ENCODE assay signal across 20 cellular contexts in genomic region chr7:167087-167855, GRCh38. TPM values are rescaled to one million over a fixed set of nuclear protein-coding genes. Genes with fewer than 3 reads are reported as not detected.
A peak's percentile ranks its signal among the peaks of the same experiment; 100 is the strongest.
DNase-seq lines count a peak whose midpoint lies in the region; ATAC-seq, FAIRE-seq and TF ChIP-seq lines count a peak whose summit lies in the region.
"Had no signal": no experiment of that assay in that cellular context is flagged by ENCODE, and none has a peak within 500 bp of the region (broad histone marks: within the 10 kb centered on the region; RNA-seq: fewer than 3 reads in every experiment).

No MANE protein-coding gene starts in this region.

- no peaks in the 10 kb centered on the region for H3K23me2 ChIP-seq in H1 (ENCODE audit: low read depth, low read length)

- H2BK12ac ChIP-seq in H1 (ENCODE audit: low read depth, low read length), result no peak overlapping the region; the same call in 1 of the 2 replicates

- WGBS in H1 (ENCODE audit: extremely low coverage in 1 of 2, insufficient coverage in 1 of 2, insufficient read length in 1 of 2, insufficient replicate concordance in 2 of 2, low coverage in 1 of 2, low lambda C conversion rate in 2 of 2, missing lambda C conversion rate in 1 of 2), 2 experiments, result 84% methylated on average over 25 of the region's 25 CpGs; no CpG with 5 or more reads in 1 of the 2 experiments

- H3K79me1 ChIP-seq in H1 (ENCODE audit: low read depth, low read length), result no peaks in the 10 kb centered on the region

- no peaks in the 10 kb centered on the region for H3K9me2 ChIP-seq in MM.1S (replicated peaks; ENCODE audit: insufficient read depth, low read length)

- peak overlapping the region in 10 of 11 experiments; percentile 25 to 71 (median 58); a peak in 18 of 22 replicates for H3K27ac ChIP-seq in BLaER1 treated with 17β-estradiol and CSF1 and Interleukin-3, amounts not matched to agents 10 nM and 100 nM
- no peak overlapping the region for H3K27ac ChIP-seq in H1 (ENCODE audit: low read depth, low read length)
- no peak overlapping the region for H3K27ac ChIP-seq in MM.1S (ENCODE audit: low read length)
- H3K27ac ChIP-seq: neural progenitor cell had no signal

- H3K9ac ChIP-seq in BLaER1 treated with 17β-estradiol and CSF1 and Interleukin-3, amounts not matched to agents 10 nM and 100 nM, result peak overlapping the region; percentile 8 to 67 (median 46); a peak in 18 of 22 replicates
- no peak overlapping the region for H3K9ac ChIP-seq in H1 (replicated peaks in 1 of 4; ENCODE audit: extremely low read depth in 1 of 4, low read depth in 3 of 4, low read length in 3 of 4)
- H3K9ac ChIP-seq in MM.1S (ENCODE audit: low read length), result no peak overlapping the region
- H3K9ac ChIP-seq: neural progenitor cell had no signal

- H3K18ac ChIP-seq in H1 (ENCODE audit: extremely low read depth, low read length), result no peak overlapping the region

- H2BK5ac ChIP-seq in H1 (ENCODE audit: low read depth, low read length), result no peak overlapping the region

- H3K4me2 ChIP-seq in BLaER1 treated with 17β-estradiol and CSF1 and Interleukin-3, amounts not matched to agents 10 nM and 100 nM, result peak overlapping the region; percentile 78 to 94 (median 89)
- no peak overlapping the region for H3K4me2 ChIP-seq in H1 (ENCODE audit: insufficient read depth in 1 of 2, low read depth in 2 of 2, low read length in 2 of 2)
- no peak overlapping the region for H3K4me2 ChIP-seq in MM.1S (ENCODE audit: low read depth, low read length)
- H3K4me2 ChIP-seq: neural progenitor cell had no signal

- H4K20me1 ChIP-seq in BLaER1 treated with 17β-estradiol and CSF1 and Interleukin-3, amounts not matched to agents 10 nM and 100 nM, result no peaks in the 10 kb centered on the region
- H4K20me1 ChIP-seq in H1 (replicated peaks in 1 of 2; ENCODE audit: control insufficient read depth in 1 of 2, insufficient read depth in 2 of 2, low read length in 2 of 2) (no peaks in the 10 kb centered on the region), MM.1S (ENCODE audit: insufficient read depth, low read length) (no peaks in the 10 kb centered on the region)

- H3K4me1 Mint-ChIP-seq in nephron, result peaks cover 50% of the 10 kb centered on the region
- H3K4me1 Mint-ChIP-seq: activated CD4-positive, alpha-beta memory T cell treated with anti-CD3 and anti-CD28 coated beads, Interleukin-2, amount 10 ng/mL, durations not matched to agents 7 days and 5 days had no signal

- no peak overlapping the region for H3K4ac ChIP-seq in H1 (replicated peaks; ENCODE audit: insufficient read length, low read depth, low read length)

- H3F3A ChIP-seq in MM.1S (ENCODE audit: insufficient read depth, low read length), result no peaks in the 10 kb centered on the region

- CTCF ChIA-PET in H1 (lab: Charles Lee; ENCODE audit: partially characterized antibody), result interaction anchor here (0.8 to 2.1 kb wide), 6 partner anchors 10 to 102 kb away, joined by 3 to 8 read pairs (median 4); no protein-coding TSS in a partner anchor

- POLR2A ChIA-PET in H1 (lab: Charles Lee; ENCODE audit: partially characterized antibody), result interaction anchor here (1.2 to 1.6 kb wide), 3 partner anchors 9 to 28 kb away, joined by 3 to 6 read pairs (median 3); no protein-coding TSS in a partner anchor

- H2BK120ac ChIP-seq in H1 (replicated peaks; ENCODE audit: low read depth, low read length), result no peak overlapping the region

- H3K36me3 ChIP-seq in BLaER1 treated with 17β-estradiol and CSF1 and Interleukin-3, amounts not matched to agents 10 nM and 100 nM, result no peaks in the 10 kb centered on the region
- H3K36me3 ChIP-seq in H1 (ENCODE audit: control insufficient read depth in 2 of 4, insufficient read depth in 4 of 4, low read length in 3 of 4) (no peaks in the 10 kb centered on the region), MM.1S (replicated peaks; ENCODE audit: insufficient read depth, low read length) (no peaks in the 10 kb centered on the region)
- H3K36me3 ChIP-seq: neural progenitor cell, Peyer's patch had no signal

- TF ChIP-seq POLR2A in NB4 (IDR thresholded peaks at IDR 0.05; ENCODE audit: extremely low read depth, insufficient read length) (no peak), H1 (IDR thresholded peaks at IDR 0.05; ENCODE audit: control extremely low read depth in 1 of 2, low read depth in 2 of 2, low read length in 2 of 2) (no peak)

- H3K27me3 Mint-ChIP-seq in nephron (ENCODE audit: low read depth), result peaks cover 28% of the 10 kb centered on the region

- H2AFZ ChIP-seq in H1 (ENCODE audit: low read length), result no peak overlapping the region
- H2AFZ ChIP-seq in MM.1S (ENCODE audit: low read length), result no peak overlapping the region
- H2AFZ ChIP-seq: neural progenitor cell had no signal

- no peak for TF ChIP-seq EP300 in H1 (IDR thresholded peaks at IDR 0.05; ENCODE audit: borderline replicate concordance in 1 of 2, low read depth in 2 of 2, low read length in 2 of 2)

- TF ChIP-seq RAD21 in H1 (IDR thresholded peaks at IDR 0.05 in 1 of 2, conservative IDR thresholded peaks at IDR 0.05 in 1 of 2; ENCODE audit: low read depth in 2 of 2, low read length in 2 of 2), result no peak

- DNase-seq in NB4 (ENCODE audit: low read depth) (peak; percentile 82), H1 (ENCODE audit: low read depth in 1 of 2, low spot score in 2 of 2) (no peak), MM.1S (no peak), cortex of kidney (lab: John Stamatoyannopoulos, UW) (no peak)
- no peak for DNase-seq in stimulated activated CD4-positive, alpha-beta T cell treated with anti-CD3 and anti-CD28 coated beads, Interleukin-2, amount 100 ng/mL, for 24 hours
- DNase-seq: activated CD4-positive, alpha-beta memory T cell treated with anti-CD3 and anti-CD28 coated beads, Interleukin-2, amount 10 ng/mL, durations not matched to agents 7 days and 5 days; activated T-cell treated with anti-CD3 and anti-CD28 coated beads, Interleukin-2, amount 50 U/mL, for 72 hours; COR-L47; EL; mesendoderm; NCI-H2081; NCI-H526 treated with DMSO at 0.1 percent for 48 hours; Peyer's patch; stimulated activated CD4-positive, alpha-beta T cell treated with anti-CD3 and anti-CD28 coated beads, Interleukin-1b, Interleukin-23, amount 100 ng/mL, for 48 hours had no signal

- FAIRE-seq in H1 (lab: Jason Lieb, UNC), result no peak

- H2BK20ac ChIP-seq in H1 (ENCODE audit: low read length), result no peak overlapping the region

- no peaks in the 10 kb centered on the region for H3K36me3 Mint-ChIP-seq in nephron (ENCODE audit: low read depth)
- H3K36me3 Mint-ChIP-seq: activated naive CD8-positive, alpha-beta T cell; brain; neural progenitor cell had no signal

- H3K14ac ChIP-seq in H1 (ENCODE audit: insufficient read length), result no peak overlapping the region

- no peak overlapping the region for H3K23ac ChIP-seq in H1 (ENCODE audit: insufficient read length)

- H3K4me3 Mint-ChIP-seq in nephron, result peak overlapping the region in 1 of 3 experiments; percentile 5
- H3K4me3 Mint-ChIP-seq: activated CD4-positive, alpha-beta memory T cell treated with anti-CD3 and anti-CD28 coated beads, Interleukin-2, amount 10 ng/mL, durations not matched to agents 7 days and 5 days; activated naive CD8-positive, alpha-beta T cell; activated T-cell treated with anti-CD3 and anti-CD28 coated beads, Interleukin-2, amount 50 U/mL, for 72 hours; brain had no signal

- H3K79me2 ChIP-seq in H1 (ENCODE audit: control insufficient read depth in 1 of 2, insufficient read depth in 2 of 2, low read length in 2 of 2) (no peaks in the 10 kb centered on the region), MM.1S (ENCODE audit: low read length) (no peaks in the 10 kb centered on the region)

- no peak overlapping the region for H4K5ac ChIP-seq in H1 (ENCODE audit: insufficient read length, low read depth, low read length)

- H4K91ac ChIP-seq in H1 (replicated peaks; ENCODE audit: insufficient read length, low read length), result no peak overlapping the region

- peaks cover 11 to 17% (median 14%) of the 10 kb centered on the region in 11 experiments; a peak in 20 of 22 replicates for H3K27me3 ChIP-seq in BLaER1 treated with 17β-estradiol and CSF1 and Interleukin-3, amounts not matched to agents 10 nM and 100 nM
- H3K27me3 ChIP-seq in H1 (replicated peaks in 1 of 4; ENCODE audit: control insufficient read depth in 3 of 4, extremely low read depth in 1 of 4, insufficient read depth in 3 of 4, low read length in 3 of 4) (peaks cover 0 to 3% (median 0%) of the 10 kb centered on the region in 4 experiments; a peak in 2 of 7 replicates), MM.1S (replicated peaks; ENCODE audit: insufficient read depth, low read length) (no peaks in the 10 kb centered on the region; the same call in 1 of the 2 replicates)
- H3K27me3 ChIP-seq: neural progenitor cell, Peyer's patch had no signal

- 0 out of 2 replicates have a peak overlapping the region, but pooled peaks have one; percentile 61 for H2BK15ac ChIP-seq in H1 (ENCODE audit: low read length)

- H3K27ac Mint-ChIP-seq in nephron, result peak overlapping the region; percentile 54 to 92 (median 68)
- H3K27ac Mint-ChIP-seq: activated CD4-positive, alpha-beta memory T cell treated with anti-CD3 and anti-CD28 coated beads, Interleukin-2, amount 10 ng/mL, durations not matched to agents 7 days and 5 days; activated naive CD8-positive, alpha-beta T cell; activated T-cell treated with anti-CD3 and anti-CD28 coated beads, Interleukin-2, amount 50 U/mL, for 72 hours had no signal

- ATAC-seq in HG03460 (IDR thresholded peaks at IDR 0.05; ENCODE audit: unreplicated experiment), result no peak
- ATAC-seq: activated T-cell treated with anti-CD3 and anti-CD28 coated beads, Interleukin-2, amount 50 U/mL, for 72 hours had no signal

- H4K8ac ChIP-seq in H1 (ENCODE audit: extremely low read depth, insufficient read depth, low read length), result no peak overlapping the region

- H3K56ac ChIP-seq in H1 (replicated peaks; ENCODE audit: insufficient read length, low read depth, low read length), result no peak overlapping the region

- peaks cover 60 to 64% (median 62%) of the 10 kb centered on the region in 10 experiments for H3K4me1 ChIP-seq in BLaER1 treated with 17β-estradiol and CSF1 and Interleukin-3, amounts not matched to agents 10 nM and 100 nM
- H3K4me1 ChIP-seq in H1 (replicated peaks in 1 of 4; ENCODE audit: control insufficient read depth in 3 of 4, insufficient read depth in 4 of 4, low read length in 3 of 4) (peaks cover 0 to 7% (median under 1%) of the 10 kb centered on the region in 4 experiments; a peak in 3 of 7 replicates), MM.1S (ENCODE audit: low read length) (no peaks in the 10 kb centered on the region)
- H3K4me1 ChIP-seq: neural progenitor cell had no signal

- peak overlapping the region in 7 of 10 experiments; percentile 22 to 42 (median 22); a peak in 12 of 20 replicates for H3K4me3 ChIP-seq in BLaER1 treated with 17β-estradiol and CSF1 and Interleukin-3, amounts not matched to agents 10 nM and 100 nM
- H3K4me3 ChIP-seq in NB4 (ENCODE audit: low read depth, low read length), result no peak overlapping the region
- no peak overlapping the region for H3K4me3 ChIP-seq in H1 (ENCODE audit: extremely low read depth in 1 of 4, insufficient read depth in 2 of 4, low read depth in 3 of 4, low read length in 4 of 4)
- H3K4me3 ChIP-seq in MM.1S (ENCODE audit: low read length), result no peak overlapping the region
- H3K4me3 ChIP-seq: neural progenitor cell, Peyer's patch had no signal

- H3K9me3 ChIP-seq in BLaER1 treated with 17β-estradiol and CSF1 and Interleukin-3, amounts not matched to agents 10 nM and 100 nM (replicated peaks in 1 of 11), result no peaks in the 10 kb centered on the region; a peak in 1 of 22 replicates
- H3K9me3 ChIP-seq in H1 (ENCODE audit: insufficient read depth in 2 of 2, low read depth in 1 of 2, low read length in 1 of 2) (no peaks in the 10 kb centered on the region; a peak in 1 of 4 replicates), MM.1S (replicated peaks; ENCODE audit: insufficient read depth, low read length) (no peaks in the 10 kb centered on the region)
- H3K9me3 ChIP-seq: Peyer's patch had no signal

- no peak overlapping the region for H2AK5ac ChIP-seq in H1 (ENCODE audit: low read depth, low read length)

- no peak for TF ChIP-seq CTCF in NB4 (IDR thresholded peaks at IDR 0.05; ENCODE audit: low read depth, low read length)
- TF ChIP-seq CTCF in H1 (IDR thresholded peaks at IDR 0.05; ENCODE audit: control extremely low read depth in 1 of 3, insufficient read depth in 1 of 3, low read depth in 1 of 3, low read length in 3 of 3), result no peak
- no peak for TF ChIP-seq CTCF in nephron (IDR thresholded peaks at IDR 0.05; ENCODE audit: unreplicated experiment in 3 of 3)
- TF ChIP-seq CTCF in MM.1S (IDR thresholded peaks at IDR 0.05; ENCODE audit: low read length), result no peak

- H3K9me3 Mint-ChIP-seq in nephron, result peaks cover 8% of the 10 kb centered on the region
- H3K9me3 Mint-ChIP-seq: activated CD4-positive, alpha-beta memory T cell treated with anti-CD3 and anti-CD28 coated beads, Interleukin-2, amount 10 ng/mL, durations not matched to agents 7 days and 5 days; activated T-cell treated with anti-CD3 and anti-CD28 coated beads, Interleukin-2, amount 50 U/mL, for 72 hours had no signal

RNA-seq across cellular contexts. Expression of gene FAM20C, which starts 25.1 kb away (rescaled TPM):
- total RNA-seq in H1 (2021; fragmentation: NEBNext Ultra II Directional; extraction: Animal tissue kit (Norgen Biotek cat#: 25700)), result 34.7 and 34.8 TPM in 2 replicates
- 9.5 and 13.9 TPM in 2 replicates for polyA plus RNA-seq in H1 (2011; rRNA removed)
- 10.7 TPM for polyA plus RNA-seq in H1 (2011; cell fraction: cytosol; rRNA removed)
- 21.4 TPM for polyA plus RNA-seq in H1 (2011; cell fraction: nucleus; rRNA removed)
- polyA plus RNA-seq in H1 (2012, experiment 1 of 2), result 18.4 to 23.9 TPM (median 19.5 TPM) in 4 replicates
- 17.9 TPM for polyA plus RNA-seq in H1 (2012, experiment 2 of 2)
- polyA plus RNA-seq in H1 (2013, experiment 1 of 2), result 21.3 TPM
- polyA plus RNA-seq in H1 (2013, experiment 2 of 2), result 21.1 TPM
- polyA minus RNA-seq in H1 (2011; rRNA and poly(A)+ RNA removed), result 8.9 and 10.4 TPM in 2 replicates
- 17.1 TPM for polyA minus RNA-seq in H1 (2011; cell fraction: cytosol; rRNA and poly(A)+ RNA removed)
- 21.8 TPM for polyA minus RNA-seq in H1 (2011; cell fraction: nucleus; rRNA and poly(A)+ RNA removed)

Comparison
In these comparisons a context has a peak if more than half of its experiments do, and no peak if none do; other contexts are left out.
1. H3K27ac ChIP-seq: peak in BLaER1 treated with 17β-estradiol and CSF1 and Interleukin-3, amounts not matched to agents 10 nM and 100 nM (10 of 11); none in H1 (single experiment) and MM.1S (single experiment).
2. H3K4me2 ChIP-seq: peak in BLaER1 treated with 17β-estradiol and CSF1 and Interleukin-3, amounts not matched to agents 10 nM and 100 nM (11 of 11); none in H1 (0 of 2) and MM.1S (single experiment).
3. H3K4me3 ChIP-seq: peak in BLaER1 treated with 17β-estradiol and CSF1 and Interleukin-3, amounts not matched to agents 10 nM and 100 nM (7 of 10); none in NB4 (single experiment), H1 (0 of 4) and MM.1S (single experiment).
4. H3K9ac ChIP-seq: peak in BLaER1 treated with 17β-estradiol and CSF1 and Interleukin-3, amounts not matched to agents 10 nM and 100 nM (11 of 11); none in H1 (0 of 4) and MM.1S (single experiment).